9 cellular contexts compared by ENCODE assay signal in the genomic region with DNA sequence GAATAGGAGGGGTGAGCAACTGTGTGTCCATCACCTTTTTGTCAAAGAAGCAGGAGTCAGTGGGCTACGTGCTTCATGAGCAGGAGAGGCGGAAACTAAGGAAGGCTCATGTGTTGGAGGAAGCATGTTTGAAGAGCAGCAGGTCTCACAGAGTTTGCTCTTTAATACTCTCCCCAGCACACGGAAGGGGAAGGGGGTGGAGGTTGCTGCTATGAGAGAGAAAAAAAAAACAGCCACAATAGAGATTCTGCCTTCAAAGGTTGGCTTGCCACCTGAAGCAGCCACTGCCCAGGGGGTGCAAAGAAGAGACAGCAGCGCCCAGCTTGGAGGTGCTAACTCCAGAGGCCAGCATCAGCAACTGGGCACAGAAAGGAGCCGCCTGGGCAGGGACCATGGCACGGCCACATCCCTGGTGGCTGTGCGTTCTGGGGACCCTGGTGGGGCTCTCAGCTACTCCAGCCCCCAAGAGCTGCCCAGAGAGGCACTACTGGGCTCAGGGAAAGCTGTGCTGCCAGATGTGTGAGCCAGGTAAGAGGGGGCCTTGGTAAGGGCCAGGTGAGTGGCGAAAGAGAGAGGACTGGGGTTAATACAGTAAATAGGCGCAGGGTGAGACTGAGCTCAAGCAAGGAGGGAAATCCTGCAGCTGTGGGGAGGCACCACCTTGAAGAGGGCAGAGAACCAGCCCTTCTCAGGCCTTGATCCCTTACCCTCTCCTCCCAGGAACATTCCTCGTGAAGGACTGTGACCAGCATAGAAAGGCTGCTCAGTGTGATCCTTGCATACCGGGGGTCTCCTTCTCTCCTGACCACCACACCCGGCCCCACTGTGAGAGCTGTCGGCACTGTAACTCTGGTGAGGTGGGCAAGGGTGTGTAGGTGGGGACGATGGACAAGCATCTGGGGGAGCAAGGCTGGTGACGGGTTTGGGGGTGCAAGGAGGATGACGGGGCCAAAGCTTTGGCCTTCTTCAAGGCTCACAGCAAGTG.
DNase-seq lines count a peak whose midpoint lies in the region; ATAC-seq and TF ChIP-seq lines count a peak whose summit lies in the region.
"Had no signal": no experiment of that assay in that cellular context is flagged by ENCODE, and none has a peak within 500 bp of the region (broad histone marks: within the 10 kb centered on the region; RNA-seq: fewer than 3 reads in every experiment).

A gene (plus strand): TSS at position 252 of the 985 bp plus-strand sequence. CDS start 141 bp downstream, at position 393.

- peaks cover 12% of the 10 kb centered on the region for H3K36me3 Mint-ChIP-seq in effector memory CD8-positive, alpha-beta T cell (ENCODE audit: insufficient read depth)

- DNase-seq in activated T-cell treated with anti-CD3 and anti-CD28 coated beads, Interleukin-2, amount 50 U/mL, for 1 hour: peak; percentile 45
- DNase-seq in activated T-cell treated with anti-CD3 and anti-CD28 coated beads for 4 hours (no peak), SHP77 treated with DMSO at 0.1 percent for 48 hours (lab: John Stamatoyannopoulos, UW) (no peak), NCI-H82 (lab: John Stamatoyannopoulos, UW) (no peak), tibial artery (no peak)
- no peak for DNase-seq in effector memory CD8-positive, alpha-beta T cell
- DNase-seq in stimulated activated naive CD8-positive, alpha-beta T cell treated with anti-CD3 and anti-CD28 coated beads, Interleukin-15, amount 100 ng/mL, for 72 hours: no peak
- DNase-seq: NCI-H1436 had no signal

- no peak within 1 kb of the TSS for H3K4me3 ChIP-seq in tibial artery

- H3K36me3 ChIP-seq in tibial artery: peaks cover 12 to 70% (median 32%) of the 10 kb centered on the region in 3 donors

- H3K4me1 Mint-ChIP-seq in effector memory CD8-positive, alpha-beta T cell (ENCODE audit: low read depth in 2 of 2): peaks cover 39 to 54% of the 10 kb centered on the region in 2 donors
- peaks cover 64% of the 10 kb centered on the region for H3K4me1 Mint-ChIP-seq in stimulated activated naive CD8-positive, alpha-beta T cell treated with anti-CD3 and anti-CD28 coated beads, Interleukin-15, amount 100 ng/mL, for 72 hours

- no peak for TF ChIP-seq CTCF in tibial artery (IDR thresholded peaks at IDR 0.05)

- H3K4me3 Mint-ChIP-seq in effector memory CD8-positive, alpha-beta T cell: peak within 1 kb of the TSS; percentile 99
- H3K4me3 Mint-ChIP-seq in stimulated activated naive CD8-positive, alpha-beta T cell treated with anti-CD3 and anti-CD28 coated beads, Interleukin-15, amount 100 ng/mL, for 72 hours: peak within 1 kb of the TSS; percentile 80 to 93

- H3K27me3 Mint-ChIP-seq in effector memory CD8-positive, alpha-beta T cell: no peaks in the 10 kb centered on the region
- no peaks in the 10 kb centered on the region for H3K27me3 Mint-ChIP-seq in stimulated activated naive CD8-positive, alpha-beta T cell treated with anti-CD3 and anti-CD28 coated beads, Interleukin-15, amount 100 ng/mL, for 72 hours

- no peak within 1 kb of the TSS for H3K27ac ChIP-seq in tibial artery

- no peaks in the 10 kb centered on the region for H3K27me3 ChIP-seq in tibial artery

- TF ChIP-seq POLR2A in Raji (IDR thresholded peaks at IDR 0.05; ENCODE audit: insufficient read depth, low read depth, low read length): peak; percentile 69

- ATAC-seq in effector memory CD8-positive, alpha-beta T cell (replicated peaks): peak; percentile 75
- ATAC-seq in stimulated activated naive CD8-positive, alpha-beta T cell treated with anti-CD3 and anti-CD28 coated beads, Interleukin-15, amount 100 ng/mL, for 72 hours: peak; percentile 57

- intact Hi-C loops in tibial artery (cut with DNase I; ENCODE audit: low total_unique reads): no loop called here

- H3K9me3 ChIP-seq in tibial artery: no peaks in the 10 kb centered on the region

- H3K4me1 ChIP-seq in tibial artery: peaks cover 0 to 12% (median 6%) of the 10 kb centered on the region in 4 donors

- H3K27ac Mint-ChIP-seq in effector memory CD8-positive, alpha-beta T cell: peak within 1 kb of the TSS; percentile 83 to 93
- H3K27ac Mint-ChIP-seq in stimulated activated naive CD8-positive, alpha-beta T cell treated with anti-CD3 and anti-CD28 coated beads, Interleukin-15, amount 100 ng/mL, for 72 hours: peak within 1 kb of the TSS; percentile 99

- H3K9me3 Mint-ChIP-seq in effector memory CD8-positive, alpha-beta T cell: no peaks in the 10 kb centered on the region
- no peaks in the 10 kb centered on the region for H3K9me3 Mint-ChIP-seq in stimulated activated naive CD8-positive, alpha-beta T cell treated with anti-CD3 and anti-CD28 coated beads, Interleukin-15, amount 100 ng/mL, for 72 hours
